Comparison of ENCODE assay signal across 9 cellular contexts in the genomic region with DNA sequence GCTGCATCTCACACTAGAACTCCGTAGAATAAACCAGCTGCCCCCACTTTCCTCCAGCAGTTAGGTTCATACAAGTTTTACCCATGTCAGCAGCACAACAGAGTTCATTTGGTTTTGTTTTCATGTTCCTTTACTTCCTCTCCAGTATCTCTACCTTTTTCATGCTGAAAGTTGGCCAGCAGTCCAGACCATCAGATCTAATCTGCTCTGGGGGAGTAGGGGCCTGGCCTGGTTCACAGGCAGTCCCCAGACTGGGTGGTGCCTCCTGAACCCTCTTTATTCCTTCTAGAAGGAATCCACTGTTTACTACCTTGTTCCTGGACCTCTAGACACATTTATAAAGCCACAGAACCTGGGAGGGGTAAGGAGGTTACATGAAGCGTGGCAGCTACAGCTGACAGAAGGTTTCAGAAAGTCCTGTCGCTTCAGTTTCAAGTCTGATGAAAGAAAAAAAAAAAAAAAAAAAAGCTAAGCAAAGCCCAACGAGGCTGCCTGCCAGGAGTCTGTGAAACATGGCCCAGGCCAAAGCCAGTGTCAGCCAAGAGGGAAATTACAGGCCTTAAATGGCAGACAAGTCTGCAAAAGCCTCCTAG.
A peak's percentile ranks its signal among the peaks of the same experiment; 100 is the strongest.
DNase-seq lines count a peak whose midpoint lies in the region; ATAC-seq and TF ChIP-seq lines count a peak whose summit lies in the region.
"Had no signal": no experiment of that assay in that cellular context is flagged by ENCODE, and none has a peak within 500 bp of the region (broad histone marks: within the 10 kb centered on the region; RNA-seq: fewer than 3 reads in every experiment).

No MANE protein-coding gene starts in this region.

- H3K4me1 Mint-ChIP-seq in chondrocyte (ENCODE audit: low read depth) = peaks cover 8% of the 10 kb centered on the region

- H3K14ac ChIP-seq in mesenchymal stem cell (ENCODE audit: low read length in 2 of 2) = no peak overlapping the region

- TF ChIP-seq POLR2A in uterus (IDR thresholded peaks at IDR 0.05) = no peak

- no peak overlapping the region for H3K27ac ChIP-seq in mesenchymal stem cell (ENCODE audit: low read length, poor library complexity, severe bottlenecking)
- peak overlapping the region; percentile 91 to 93 for H3K27ac ChIP-seq in uterus
- H3K27ac ChIP-seq: 22Rv1 had no signal

- peak overlapping the region; percentile 86 for H2BK15ac ChIP-seq in mesenchymal stem cell (ENCODE audit: low read depth, poor library complexity, severe bottlenecking)

- H3K4me3 Mint-ChIP-seq in chondrocyte (ENCODE audit: unreplicated experiment) = no peak overlapping the region

- no peak overlapping the region for H2BK5ac ChIP-seq in mesenchymal stem cell (ENCODE audit: low read depth, low read length, poor library complexity, severe bottlenecking)

- 48% methylated on average over 4 of the region's 4 CpGs for WGBS in mesenchymal stem cell

- DNase-seq in DMS53 (lab: John Stamatoyannopoulos, UW) (peak; percentile 24), DMS53 treated with DMSO at 0.1 percent for 48 hours (lab: John Stamatoyannopoulos, UW; ENCODE audit: unreplicated experiment) (no peak), NCI-H2196 treated with DMSO at 0.1 percent for 48 hours (lab: John Stamatoyannopoulos, UW; ENCODE audit: unreplicated experiment) (peak; percentile 63), chondrocyte (ENCODE audit: low spot score) (no peak), mesenchymal stem cell (peak; percentile 54), uterus (peak; percentile 87 to 90), SKM-1 (lab: John Stamatoyannopoulos, UW; ENCODE audit: unreplicated experiment) (no peak)

- H3K18ac ChIP-seq in mesenchymal stem cell (ENCODE audit: low read depth in 1 of 2, low read length in 2 of 2) = peak overlapping the region; percentile 60 to 67

- no peaks in the 10 kb centered on the region for H3K9me3 Mint-ChIP-seq in chondrocyte (ENCODE audit: low read depth)

- H3K36me3 Mint-ChIP-seq in chondrocyte (ENCODE audit: low read depth) = no peaks in the 10 kb centered on the region

- H2BK120ac ChIP-seq in mesenchymal stem cell (ENCODE audit: low read depth, low read length) = peak overlapping the region; percentile 71

- H3K23ac ChIP-seq in mesenchymal stem cell (ENCODE audit: low read length in 2 of 2) = no peak overlapping the region

- peak overlapping the region; percentile 78 for H3K9ac ChIP-seq in mesenchymal stem cell (ENCODE audit: low read length)

- peak overlapping the region in 1 of 2 experiments; percentile 68 for H3K4ac ChIP-seq in mesenchymal stem cell (ENCODE audit: low read depth in 1 of 2, low read length in 2 of 2)

- no peak overlapping the region for H4K8ac ChIP-seq in mesenchymal stem cell (ENCODE audit: low read length)

- no peak overlapping the region for H4K91ac ChIP-seq in mesenchymal stem cell (ENCODE audit: low read length)

- H3K4me2 ChIP-seq in mesenchymal stem cell (ENCODE audit: low read length, poor library complexity, severe bottlenecking) = no peak overlapping the region

- peaks cover 3% of the 10 kb centered on the region for H3K4me1 ChIP-seq in mesenchymal stem cell (ENCODE audit: control insufficient read depth, insufficient read depth, low read depth, low read length)
- H3K4me1 ChIP-seq in uterus = peaks cover 6 to 10% of the 10 kb centered on the region in 2 donors

- H3K4me3 ChIP-seq in mesenchymal stem cell (ENCODE audit: insufficient read depth in 1 of 2, low read depth in 1 of 2, low read length in 2 of 2) (no peak overlapping the region), uterus (no peak overlapping the region)

- H3K9me3 ChIP-seq in mesenchymal stem cell (ENCODE audit: control insufficient read depth, low read length) = no peaks in the 10 kb centered on the region
- no peaks in the 10 kb centered on the region for H3K9me3 ChIP-seq in uterus

- no peak overlapping the region for H2AK5ac ChIP-seq in mesenchymal stem cell (ENCODE audit: low read length, severe bottlenecking)

- no peak for TF ChIP-seq CTCF in chondrocyte (IDR thresholded peaks at IDR 0.05)
- TF ChIP-seq CTCF in uterus (IDR thresholded peaks at IDR 0.05) = peak in 1 of 4 experiments; percentile 5

- H3K27me3 Mint-ChIP-seq in chondrocyte (ENCODE audit: low read depth) = no peaks in the 10 kb centered on the region

- no peak overlapping the region for H2AFZ ChIP-seq in mesenchymal stem cell (ENCODE audit: low read depth, low read length)

- H3K36me3 ChIP-seq in mesenchymal stem cell (ENCODE audit: control insufficient read depth in 1 of 2, insufficient read depth in 2 of 2, low read depth in 1 of 2, low read length in 2 of 2) = no peaks in the 10 kb centered on the region
- no peaks in the 10 kb centered on the region for H3K36me3 ChIP-seq in uterus

- H3K79me1 ChIP-seq in mesenchymal stem cell (replicated peaks; ENCODE audit: low read length, poor library complexity, severe bottlenecking) = no peaks in the 10 kb centered on the region

- ATAC-seq in HG02678 (IDR thresholded peaks at IDR 0.05; ENCODE audit: unreplicated experiment) = peak; percentile 85

- peak overlapping the region; percentile 57 to 61 for H2BK12ac ChIP-seq in mesenchymal stem cell (ENCODE audit: low read length in 2 of 2)

- H3K27me3 ChIP-seq in mesenchymal stem cell (ENCODE audit: control insufficient read depth in 1 of 2, insufficient read depth in 1 of 2, low read length in 2 of 2) = no peaks in the 10 kb centered on the region
- H3K27me3 ChIP-seq in uterus = no peaks in the 10 kb centered on the region

- intact Hi-C loops in uterus (cut with DNase I; ENCODE audit: low total_unique reads) = no loop called here

- peak overlapping the region; percentile 76 for H3K27ac Mint-ChIP-seq in chondrocyte (ENCODE audit: unreplicated experiment)

Comparison
In these comparisons a context has a peak if more than half of its experiments do, and no peak if none do; other contexts are left out.
1. DNase-seq: peak in DMS53 (single experiment), NCI-H2196 treated with DMSO at 0.1 percent for 48 hours (single experiment), mesenchymal stem cell (single experiment) and uterus (2 of 2); none in DMS53 treated with DMSO at 0.1 percent for 48 hours (single experiment), chondrocyte (single experiment) and SKM-1 (single experiment).